13 cellular contexts compared by ENCODE assay signal in genomic region chr17:855594-855993, GRCh38.
DNase-seq lines count a peak whose midpoint lies in the region; ATAC-seq, FAIRE-seq and TF ChIP-seq lines count a peak whose summit lies in the region.
"Had no signal": no experiment of that assay in that cellular context is flagged by ENCODE, and none has a peak within 500 bp of the region (broad histone marks: within the 10 kb centered on the region; RNA-seq: fewer than 3 reads in every experiment).

No MANE protein-coding gene starts in this region.

- intact Hi-C loops in esophagus squamous epithelium (cut with DNase I): no loop called here
- intact Hi-C loops in pancreas (cut with DNase I): no loop called here
- intact Hi-C loops in tibial artery (cut with DNase I; ENCODE audit: low total_unique reads): no loop called here

- H3K36me3 ChIP-seq in astrocyte (ENCODE audit: insufficient read depth, low read length) (no peaks in the 10 kb centered on the region), esophagus squamous epithelium (no peaks in the 10 kb centered on the region), pancreas (no peaks in the 10 kb centered on the region), tibial artery (no peaks in the 10 kb centered on the region)
- H3K36me3 ChIP-seq: Peyer's patch had no signal

- DNase-seq in astrocyte (ENCODE audit: low read depth): no peak
- no peak for DNase-seq in esophagus squamous epithelium (lab: John Stamatoyannopoulos, UW)
- no peak for DNase-seq in pancreas
- peak in 1 of 2 donors; percentile 47 for DNase-seq in tibial artery
- no peak for DNase-seq in HT-29 (ENCODE audit: low spot score)
- DNase-seq: DMS 273 treated with DMSO at 0.1 percent for 48 hours, NCI-H2029 treated with DMSO at 0.1 percent for 48 hours, NCI-H510A, Peyer's patch, SHP77 treated with DMSO at 0.1 percent for 48 hours had no signal

- peaks cover 68% of the 10 kb centered on the region for H4K20me1 ChIP-seq in astrocyte (ENCODE audit: insufficient read depth, low read length)

- FAIRE-seq in astrocyte (lab: Jason Lieb, UNC) (no peak), pancreas (lab: Jason Lieb, UNC) (no peak)

- H3K27ac ChIP-seq in astrocyte (ENCODE audit: low read depth, low read length): no peak overlapping the region
- peak overlapping the region; percentile 49 to 92 (median 66) for H3K27ac ChIP-seq in esophagus squamous epithelium
- peak overlapping the region in 1 of 4 donors; percentile 1 for H3K27ac ChIP-seq in pancreas
- peak overlapping the region; percentile 61 to 73 for H3K27ac ChIP-seq in tibial artery
- H3K27ac ChIP-seq: Peyer's patch had no signal

- H3K9me3 ChIP-seq in astrocyte (ENCODE audit: insufficient read depth, low read depth, low read length) (no peaks in the 10 kb centered on the region), esophagus squamous epithelium (no peaks in the 10 kb centered on the region), pancreas (no peaks in the 10 kb centered on the region), tibial artery (no peaks in the 10 kb centered on the region)
- H3K9me3 ChIP-seq: Peyer's patch had no signal

- H3K4me3 ChIP-seq in astrocyte (ENCODE audit: insufficient read depth, low read depth, low read length) (no peak overlapping the region), esophagus squamous epithelium (no peak overlapping the region), pancreas (no peak overlapping the region), tibial artery (peak overlapping the region in 1 of 2 donors; percentile 15)
- H3K4me3 ChIP-seq: Peyer's patch had no signal

- no peaks in the 10 kb centered on the region for H3K9me3 Mint-ChIP-seq in astrocyte (ENCODE audit: unreplicated experiment)
- H3K9me3 Mint-ChIP-seq: IgD-negative memory B cell had no signal

- no peak overlapping the region for H3K9ac ChIP-seq in astrocyte (ENCODE audit: low read length)

- no peak overlapping the region for H3K4me3 Mint-ChIP-seq in astrocyte (ENCODE audit: unreplicated experiment)

- H3K27me3 ChIP-seq in astrocyte (ENCODE audit: insufficient read depth, low read length) (no peaks in the 10 kb centered on the region), esophagus squamous epithelium (no peaks in the 10 kb centered on the region), pancreas (no peaks in the 10 kb centered on the region), tibial artery (no peaks in the 10 kb centered on the region)
- H3K27me3 ChIP-seq: Peyer's patch had no signal

- H3K27me3 Mint-ChIP-seq in astrocyte (ENCODE audit: low read depth, unreplicated experiment): no peaks in the 10 kb centered on the region

- ATAC-seq in pancreas (peak; percentile 60 to 77 (median 66)), GM21786 (IDR thresholded peaks at IDR 0.05; ENCODE audit: unreplicated experiment) (no peak), HG02588 (IDR thresholded peaks at IDR 0.05; ENCODE audit: unreplicated experiment) (no peak)

- no peak overlapping the region for H3K4me2 ChIP-seq in astrocyte (ENCODE audit: low read length)

- H2AFZ ChIP-seq in astrocyte (ENCODE audit: low read depth, low read length): no peak overlapping the region

- peaks cover 20% of the 10 kb centered on the region for H3K4me1 Mint-ChIP-seq in astrocyte (ENCODE audit: low read depth, unreplicated experiment)

- H3K27ac Mint-ChIP-seq in astrocyte (ENCODE audit: unreplicated experiment): peak overlapping the region; percentile 38
- H3K27ac Mint-ChIP-seq: IgD-negative memory B cell had no signal

- TF ChIP-seq POLR2A in esophagus squamous epithelium (IDR thresholded peaks at IDR 0.05): no peak

- peaks cover 19% of the 10 kb centered on the region for H3K4me1 ChIP-seq in astrocyte (ENCODE audit: insufficient read depth, low read length)
- peaks cover 21 to 87% (median 54%) of the 10 kb centered on the region in 3 donors for H3K4me1 ChIP-seq in esophagus squamous epithelium
- H3K4me1 ChIP-seq in pancreas: peaks cover 0 to 2% (median 0%) of the 10 kb centered on the region in 3 donors
- peaks cover 6 to 52% (median 32%) of the 10 kb centered on the region in 4 donors for H3K4me1 ChIP-seq in tibial artery

- H3K36me3 Mint-ChIP-seq in astrocyte (ENCODE audit: low read depth, unreplicated experiment): peaks cover 23% of the 10 kb centered on the region

- 40 to 67% methylated on average over 6 of the region's 6 CpGs for WGBS in esophagus squamous epithelium, 2 donors
- WGBS in pancreas, 2 donors: 35 to 46% methylated on average over 6 of the region's 6 CpGs

- peaks cover 64% of the 10 kb centered on the region for H3K79me2 ChIP-seq in astrocyte (ENCODE audit: insufficient read depth, low read length)

- no peak for TF ChIP-seq CTCF in astrocyte (IDR thresholded peaks at IDR 0.05; ENCODE audit: insufficient read depth, low read depth, low read length)
- no peak for TF ChIP-seq CTCF in esophagus squamous epithelium (IDR thresholded peaks at IDR 0.05)
- no peak for TF ChIP-seq CTCF in pancreas (IDR thresholded peaks at IDR 0.05)
- TF ChIP-seq CTCF in tibial artery (IDR thresholded peaks at IDR 0.05): peak in 1 of 2 experiments; percentile 31

Comparison
In these comparisons a context has a peak if more than half of its experiments do, and no peak if none do; other contexts are left out.
1. ATAC-seq: peak in pancreas (4 of 4); none in GM21786 (single experiment) and HG02588 (single experiment).